In genomic region chr17:31111183-31111582, GRCh38 we compare ENCODE assay signal across 19 cellular contexts.
"Had no signal": no experiment of that assay in that cellular context is flagged by ENCODE, and none has a peak within 500 bp of the region (broad histone marks: within the 10 kb centered on the region; RNA-seq: fewer than 3 reads in every experiment).

No MANE protein-coding gene starts in this region.

- H3K36me3 Mint-ChIP-seq: activated naive CD4-positive, alpha-beta T cell treated with anti-CD3 and anti-CD28 coated beads, Interleukin-2, amount 50 U/mL, for 72 hours; memory B cell; stimulated activated effector memory CD8-positive, alpha-beta T cell treated with anti-CD3 and anti-CD28 coated beads, Interleukin-12 subunit alpha, Interleukin-12 subunit beta, amount 100 ng/mL, for 72 hours had no signal

- H2AFZ ChIP-seq: hepatocyte had no signal

- H3K27ac ChIP-seq: adrenal gland, cardiac muscle cell, esophagus squamous epithelium, hepatocyte, ovary, VCaP had no signal

- H3K9me3 Mint-ChIP-seq: activated naive CD4-positive, alpha-beta T cell treated with anti-CD3 and anti-CD28 coated beads, Interleukin-2, amount 50 U/mL, for 72 hours; activated T-cell treated with anti-CD3 and anti-CD28 coated beads, Interleukin-2, amount 50 U/mL, for 72 hours; dendritic cell treated with granulocyte-macrophage colony-stimulating factor and Interleukin-4, amounts not matched to agents 40 ng/mL and 50 ng/mL, for 4 days; memory B cell; naive thymus-derived CD4-positive, alpha-beta T cell; stimulated activated effector memory CD8-positive, alpha-beta T cell treated with anti-CD3 and anti-CD28 coated beads, Interleukin-12 subunit alpha, Interleukin-12 subunit beta, amount 100 ng/mL, for 72 hours had no signal

- H3K27me3 Mint-ChIP-seq: dendritic cell treated with granulocyte-macrophage colony-stimulating factor and Interleukin-4, amounts not matched to agents 40 ng/mL and 50 ng/mL, for 4 days; memory B cell; naive thymus-derived CD4-positive, alpha-beta T cell had no signal

- H3K4me1 ChIP-seq: esophagus squamous epithelium had no signal

- H3K27ac Mint-ChIP-seq: activated naive CD4-positive, alpha-beta T cell treated with anti-CD3 and anti-CD28 coated beads, Interleukin-2, amount 50 U/mL, for 72 hours; activated T-cell treated with anti-CD3 and anti-CD28 coated beads, Interleukin-2, amount 50 U/mL, for 72 hours; dendritic cell treated with granulocyte-macrophage colony-stimulating factor and Interleukin-4, amounts not matched to agents 40 ng/mL and 50 ng/mL, for 4 days; memory B cell; naive thymus-derived CD4-positive, alpha-beta T cell; stimulated activated effector memory CD8-positive, alpha-beta T cell treated with anti-CD3 and anti-CD28 coated beads, Interleukin-12 subunit alpha, Interleukin-12 subunit beta, amount 100 ng/mL, for 72 hours had no signal

- H3K4me2 ChIP-seq: hepatocyte, smooth muscle cell had no signal

- H3K27me3 ChIP-seq: adrenal gland, cardiac muscle cell, esophagus squamous epithelium, hepatocyte, ovary had no signal

- H3K36me3 ChIP-seq: adrenal gland, cardiac muscle cell, esophagus squamous epithelium, ovary had no signal

- H3K9me3 ChIP-seq: adrenal gland, esophagus squamous epithelium, ovary had no signal

- DNase-seq: activated CD4-positive, alpha-beta T cell treated with anti-CD3 and anti-CD28 coated beads for 1 hour; activated effector memory CD4-positive, alpha-beta T cell treated with anti-CD3 and anti-CD28 coated beads, Interleukin-2, amount 50 U/mL, for 16 hours; activated T-cell treated with anti-CD3 and anti-CD28 coated beads, Interleukin-2, amount 50 U/mL, for 72 hours; adrenal gland; effector CD8-positive, alpha-beta T cell; esophagus squamous epithelium; naive thymus-derived CD4-positive, alpha-beta T cell; ovary; stimulated activated CD4-positive, alpha-beta T cell treated with anti-CD3 and anti-CD28 coated beads, Interleukin-4, amount 100 ng/mL, for 24 hours; T-helper 2 cell had no signal

- ATAC-seq: activated naive CD4-positive, alpha-beta T cell treated with anti-CD3 and anti-CD28 coated beads, Interleukin-2, amount 50 U/mL, for 72 hours; activated T-cell treated with anti-CD3 and anti-CD28 coated beads, Interleukin-2, amount 50 U/mL, for 72 hours; naive thymus-derived CD4-positive, alpha-beta T cell; sciatic nerve; stimulated activated effector memory CD8-positive, alpha-beta T cell treated with anti-CD3 and anti-CD28 coated beads, Interleukin-12 subunit alpha, Interleukin-12 subunit beta, amount 100 ng/mL, for 72 hours had no signal

- H3K4me3 ChIP-seq: adrenal gland, cardiac muscle cell, esophagus squamous epithelium, hepatocyte, ovary, smooth muscle cell had no signal

- H3K4me3 Mint-ChIP-seq: activated T-cell treated with anti-CD3 and anti-CD28 coated beads, Interleukin-2, amount 50 U/mL, for 72 hours; dendritic cell treated with granulocyte-macrophage colony-stimulating factor and Interleukin-4, amounts not matched to agents 40 ng/mL and 50 ng/mL, for 4 days; memory B cell; naive thymus-derived CD4-positive, alpha-beta T cell; stimulated activated effector memory CD8-positive, alpha-beta T cell treated with anti-CD3 and anti-CD28 coated beads, Interleukin-12 subunit alpha, Interleukin-12 subunit beta, amount 100 ng/mL, for 72 hours had no signal
